Comparison of ENCODE assay signal across 16 cellular contexts in the genomic region with DNA sequence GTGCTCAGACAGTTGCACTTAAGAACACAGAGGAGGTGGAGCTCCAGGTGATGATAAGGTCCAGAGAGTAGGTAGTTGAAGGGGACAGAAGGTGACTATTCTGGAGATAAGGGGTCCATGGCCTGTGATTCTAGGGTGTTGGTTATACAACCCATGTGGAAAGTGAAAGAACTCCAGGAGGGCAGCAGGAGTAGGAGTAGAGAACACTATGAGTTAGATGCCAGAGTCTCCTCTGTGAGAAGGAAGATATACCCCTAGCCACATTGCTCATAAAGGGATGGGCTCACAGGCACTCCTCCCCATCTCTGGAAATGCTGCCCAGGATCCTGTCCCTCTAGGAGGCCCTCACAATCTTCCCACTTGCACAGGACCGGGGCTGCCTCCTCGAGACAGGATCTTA. TPM values are rescaled to one million over a fixed set of nuclear protein-coding genes. Genes with fewer than 3 reads are reported as not detected.
DNase-seq lines count a peak whose midpoint lies in the region; ATAC-seq and TF ChIP-seq lines count a peak whose summit lies in the region.
"Had no signal": no experiment of that assay in that cellular context is flagged by ENCODE, and none has a peak within 500 bp of the region (broad histone marks: within the 10 kb centered on the region; RNA-seq: fewer than 3 reads in every experiment).

No MANE protein-coding gene starts in this region.

- CTCF ChIA-PET in CD4-positive, alpha-beta T cell (lab: Charles Lee): no interaction called here

- WGBS in stomach, 5 donors: 54 to 89% (median 75%) methylated on average over 2 of the region's 2 CpGs

- DNase-seq in CD4-positive, alpha-beta T cell: no peak
- peak; percentile 2 for DNase-seq in EL
- DNase-seq in activated T-helper 2 cell treated with anti-CD3 and anti-CD28 coated beads, Interferon-gamma antibody, Interleukin-2, Interleukin-4, amounts not matched to agents 10 μg/mL and 5 μg/mL and 100 μg/mL, durations not matched to agents 14 hours and 24 hours and 36 hours (ENCODE audit: low spot score): no peak
- DNase-seq in glutamatergic neuron: no peak
- DNase-seq in stomach: no peak
- DNase-seq: ACHN, AML-193, Kasumi-1, MM.1S, NCI-H1105, NCI-H187 treated with DMSO at 0.1 percent for 48 hours, NCI-H526 treated with DMSO at 0.1 percent for 48 hours, SHP77 had no signal

- no peaks in the 10 kb centered on the region for H3K4me1 ChIP-seq in stomach

- no peak for TF ChIP-seq EP300 in stomach (IDR thresholded peaks at IDR 0.05)

- H3K27ac ChIP-seq in CD4-positive, alpha-beta T cell (ENCODE audit: low read depth, low read length): no peak overlapping the region
- H3K27ac ChIP-seq in stomach: no peak overlapping the region

- ATAC-seq in CD4-positive, alpha-beta T cell (ENCODE audit: poor library complexity): no peak
- ATAC-seq in HG03354 (IDR thresholded peaks at IDR 0.05; ENCODE audit: poor library complexity, severe bottlenecking, unreplicated experiment): no peak
- no peak for ATAC-seq in HG03520 (IDR thresholded peaks at IDR 0.05; ENCODE audit: unreplicated experiment)
- ATAC-seq: GM23338 had no signal

- no peak overlapping the region for H3K4me3 ChIP-seq in stomach
- H3K4me3 ChIP-seq: GM23338 had no signal

- peaks cover 4 to 61% (median 56%) of the 10 kb centered on the region in 4 donors for H3K36me3 ChIP-seq in stomach

- H3K36me3 Mint-ChIP-seq in CD4-positive, alpha-beta T cell (ENCODE audit: low read depth): peaks cover 34% of the 10 kb centered on the region
- peaks cover 26% of the 10 kb centered on the region for H3K36me3 Mint-ChIP-seq in activated T-helper 2 cell treated with anti-CD3 and anti-CD28 coated beads, Interferon-gamma antibody, Interleukin-2, Interleukin-4, amounts not matched to agents 10 μg/mL and 5 μg/mL and 100 μg/mL, durations not matched to agents 14 hours and 24 hours and 36 hours (ENCODE audit: low read depth)
- peaks cover 7% of the 10 kb centered on the region for H3K36me3 Mint-ChIP-seq in glutamatergic neuron (ENCODE audit: unreplicated experiment)

- no peaks in the 10 kb centered on the region for H3K27me3 ChIP-seq in CD4-positive, alpha-beta T cell (ENCODE audit: control insufficient read depth, insufficient read depth, low read length)
- H3K27me3 ChIP-seq in stomach: no peaks in the 10 kb centered on the region

- H3K4me3 Mint-ChIP-seq in CD4-positive, alpha-beta T cell: no peak overlapping the region
- H3K4me3 Mint-ChIP-seq in activated T-helper 2 cell treated with anti-CD3 and anti-CD28 coated beads, Interferon-gamma antibody, Interleukin-2, Interleukin-4, amounts not matched to agents 10 μg/mL and 5 μg/mL and 100 μg/mL, durations not matched to agents 14 hours and 24 hours and 36 hours (ENCODE audit: low read depth): no peak overlapping the region
- H3K4me3 Mint-ChIP-seq in glutamatergic neuron (ENCODE audit: unreplicated experiment): peak overlapping the region; percentile 31
- H3K4me3 Mint-ChIP-seq: GM23338 had no signal

- peaks cover 9% of the 10 kb centered on the region for H3K4me1 Mint-ChIP-seq in CD4-positive, alpha-beta T cell (ENCODE audit: low read depth)
- H3K4me1 Mint-ChIP-seq in activated T-helper 2 cell treated with anti-CD3 and anti-CD28 coated beads, Interferon-gamma antibody, Interleukin-2, Interleukin-4, amounts not matched to agents 10 μg/mL and 5 μg/mL and 100 μg/mL, durations not matched to agents 14 hours and 24 hours and 36 hours (ENCODE audit: low read depth): peaks cover 7% of the 10 kb centered on the region
- H3K4me1 Mint-ChIP-seq in glutamatergic neuron (ENCODE audit: low read depth, unreplicated experiment): no peaks in the 10 kb centered on the region
- H3K4me1 Mint-ChIP-seq: GM23338 had no signal

- H3K27me3 Mint-ChIP-seq in CD4-positive, alpha-beta T cell: no peaks in the 10 kb centered on the region
- H3K27me3 Mint-ChIP-seq in activated T-helper 2 cell treated with anti-CD3 and anti-CD28 coated beads, Interferon-gamma antibody, Interleukin-2, Interleukin-4, amounts not matched to agents 10 μg/mL and 5 μg/mL and 100 μg/mL, durations not matched to agents 14 hours and 24 hours and 36 hours (ENCODE audit: low read depth): peaks cover under 1% of the 10 kb centered on the region
- peaks cover 2% of the 10 kb centered on the region for H3K27me3 Mint-ChIP-seq in glutamatergic neuron (ENCODE audit: unreplicated experiment)

- H3K9me3 ChIP-seq in CD4-positive, alpha-beta T cell (ENCODE audit: control insufficient read depth, low read length): no peaks in the 10 kb centered on the region
- H3K9me3 ChIP-seq in stomach: no peaks in the 10 kb centered on the region

- no peak for TF ChIP-seq POLR2A in stomach (IDR thresholded peaks at IDR 0.05)

- intact Hi-C loops in CD4-positive, alpha-beta T cell (cut with DNase I, micrococcal nuclease): no loop called here
- intact Hi-C loops in activated T-helper 2 cell treated with anti-CD3 and anti-CD28 coated beads, Interferon-gamma antibody, Interleukin-2, Interleukin-4, amounts not matched to agents 10 μg/mL and 5 μg/mL and 100 μg/mL, durations not matched to agents 14 hours and 24 hours and 36 hours (cut with micrococcal nuclease): no loop called here
- intact Hi-C loops in stomach (cut with DNase I; ENCODE audit: low total_unique reads): no loop called here

- POLR2A ChIA-PET in CD4-positive, alpha-beta T cell (lab: Charles Lee): interaction anchor here (1.7 kb wide), 1 partner anchor 10 kb away, joined by 3 read pairs; the partner anchor contains the start of gene MAGED1

- H3K27ac Mint-ChIP-seq in CD4-positive, alpha-beta T cell: peak overlapping the region; percentile 60
- H3K27ac Mint-ChIP-seq in activated T-helper 2 cell treated with anti-CD3 and anti-CD28 coated beads, Interferon-gamma antibody, Interleukin-2, Interleukin-4, amounts not matched to agents 10 μg/mL and 5 μg/mL and 100 μg/mL, durations not matched to agents 14 hours and 24 hours and 36 hours: peak overlapping the region; percentile 36
- H3K27ac Mint-ChIP-seq in glutamatergic neuron (ENCODE audit: unreplicated experiment): no peak overlapping the region
- H3K27ac Mint-ChIP-seq: GM23338 had no signal

- H3K9me3 Mint-ChIP-seq in CD4-positive, alpha-beta T cell: no peaks in the 10 kb centered on the region
- H3K9me3 Mint-ChIP-seq in activated T-helper 2 cell treated with anti-CD3 and anti-CD28 coated beads, Interferon-gamma antibody, Interleukin-2, Interleukin-4, amounts not matched to agents 10 μg/mL and 5 μg/mL and 100 μg/mL, durations not matched to agents 14 hours and 24 hours and 36 hours: no peaks in the 10 kb centered on the region
- peaks cover 2% of the 10 kb centered on the region for H3K9me3 Mint-ChIP-seq in glutamatergic neuron (ENCODE audit: unreplicated experiment)
- H3K9me3 Mint-ChIP-seq: GM23338 had no signal

- no peak for TF ChIP-seq CTCF in CD4-positive, alpha-beta T cell (IDR thresholded peaks at IDR 0.05)
- no peak for TF ChIP-seq CTCF in glutamatergic neuron (IDR thresholded peaks at IDR 0.05; ENCODE audit: partially characterized antibody, unreplicated experiment)
- no peak for TF ChIP-seq CTCF in stomach (IDR thresholded peaks at IDR 0.05)

RNA-seq across cellular contexts. Expression of gene MAGED1, which starts 9.2 kb away (rescaled TPM):
- total RNA-seq in CD4-positive, alpha-beta T cell: 10 to 100 TPM; 20.3 to 23.7 TPM
- 45.5 and 46.5 TPM in 2 replicates for total RNA-seq in activated T-helper 2 cell treated with anti-CD3 and anti-CD28 coated beads, Interferon-gamma antibody, Interleukin-2, Interleukin-4, amounts not matched to agents 10 μg/mL and 5 μg/mL and 100 μg/mL, durations not matched to agents 14 hours and 24 hours and 36 hours
- total RNA-seq in glutamatergic neuron (ENCODE audit: unreplicated experiment) (202 TPM), stomach (10 to 100 TPM; 15.2 to 87.6 (median 57.6) TPM)
- 10 to 100 TPM; 24.5 to 47.7 (median 35.8) TPM for polyA plus RNA-seq in stomach
